In genomic region chr19:2033825-2034159, GRCh38 we compare ENCODE assay signal across 1 cellular context.
TF ChIP-seq lines count a peak whose summit lies in the region.

No MANE protein-coding gene starts in this region.

TF ChIP-seq in K562, 482 proteins besides CTCF, POLR2A, EP300 and RAD21:
- no peak for TF ChIP-seq SRSF3 (IDR thresholded peaks at IDR 0.05; ENCODE audit: insufficient read depth, low read length)
- TF ChIP-seq MAFK (IDR thresholded peaks at IDR 0.05; ENCODE audit: low read length) = no peak
- TF ChIP-seq HNRNPUL1 (IDR thresholded peaks at IDR 0.05; ENCODE audit: low read length) = no peak
- TF ChIP-seq TEAD4 (IDR thresholded peaks at IDR 0.05; ENCODE audit: low read length) = no peak
- TF ChIP-seq TEAD4 (CRISPR knock-in tag; IDR thresholded peaks at IDR 0.05; ENCODE audit: borderline replicate concordance) = no peak
- no peak for TF ChIP-seq ZNF23 (CRISPR knock-in tag; IDR thresholded peaks at IDR 0.05)
- TF ChIP-seq MIER1 (IDR thresholded peaks at IDR 0.05; ENCODE audit: low read depth) = no peak
- TF ChIP-seq CBX2 (IDR thresholded peaks at IDR 0.05; ENCODE audit: insufficient read depth, low read length, poor library complexity, severe bottlenecking) = no peak
- TF ChIP-seq EHMT2 (IDR thresholded peaks at IDR 0.05) = no peak
- TF ChIP-seq ARID1B (IDR thresholded peaks at IDR 0.05) = no peak
- no peak for TF ChIP-seq JUND (IDR thresholded peaks at IDR 0.05; ENCODE audit: borderline replicate concordance, low read depth, low read length)
- no peak for TF ChIP-seq JUND (tag; IDR thresholded peaks at IDR 0.05; ENCODE audit: borderline replicate concordance, low read depth, low read length)
- TF ChIP-seq RB1 (IDR thresholded peaks at IDR 0.05; ENCODE audit: low read depth) = no peak
